In genomic region chr2:111219285-111219684, GRCh38 we compare ENCODE assay signal across 8 cellular contexts.
A peak's percentile ranks its signal among the peaks of the same experiment; 100 is the strongest.
DNase-seq lines count a peak whose midpoint lies in the region; ATAC-seq and TF ChIP-seq lines count a peak whose summit lies in the region.

No MANE protein-coding gene starts in this region.

- H3K4me3 Mint-ChIP-seq in CD14-positive monocyte = peak overlapping the region; percentile 29 to 39
- H3K4me3 Mint-ChIP-seq in T-helper 17 cell = no peak overlapping the region

- no peaks in the 10 kb centered on the region for H3K4me1 ChIP-seq in ascending aorta

- H3K27me3 Mint-ChIP-seq in CD14-positive monocyte (ENCODE audit: low read depth in 3 of 3) (no peaks in the 10 kb centered on the region), T-helper 17 cell (no peaks in the 10 kb centered on the region)

- H3K9me3 ChIP-seq in T-helper 17 cell (ENCODE audit: control insufficient read depth, low read length, poor library complexity, severe bottlenecking) = no peaks in the 10 kb centered on the region
- peaks cover 0 to 4% of the 10 kb centered on the region in 2 donors for H3K9me3 ChIP-seq in ascending aorta

- no peak for TF ChIP-seq CTCF in CD14-positive monocyte (IDR thresholded peaks at IDR 0.05)
- TF ChIP-seq CTCF in ascending aorta (IDR thresholded peaks at IDR 0.05) = no peak

- H3K9me3 Mint-ChIP-seq in CD14-positive monocyte = peaks cover 13 to 25% (median 22%) of the 10 kb centered on the region in 7 donors

- no peaks in the 10 kb centered on the region for H3K36me3 ChIP-seq in ascending aorta

- H3K27ac ChIP-seq in ascending aorta = no peak overlapping the region

- no peak overlapping the region for H3K4me3 ChIP-seq in ascending aorta

- peaks cover 29% of the 10 kb centered on the region for H3K4me1 Mint-ChIP-seq in CD14-positive monocyte
- H3K4me1 Mint-ChIP-seq in T-helper 17 cell = peaks cover 2% of the 10 kb centered on the region

- intact Hi-C loops in CD14-positive monocyte (cut with micrococcal nuclease) = no loop called here
- intact Hi-C loops in ascending aorta (cut with DNase I) = no loop called here

- DNase-seq in CD14-positive monocyte (ENCODE audit: low spot score) (peak; percentile 65), T-helper 17 cell (no peak), DMS153 (lab: John Stamatoyannopoulos, UW) (no peak), ascending aorta (ENCODE audit: low spot score in 2 of 2) (no peak), GM03348 (ENCODE audit: low spot score) (no peak)
- DNase-seq in activated naive CD4-positive, alpha-beta T cell (lab: John Stamatoyannopoulos, UW) = no peak

- H3K27ac Mint-ChIP-seq in CD14-positive monocyte = peak overlapping the region; percentile 46 to 92 (median 78)
- no peak overlapping the region for H3K27ac Mint-ChIP-seq in T-helper 17 cell

- no peaks in the 10 kb centered on the region for H3K27me3 ChIP-seq in ascending aorta

- ATAC-seq in GM19455 (IDR thresholded peaks at IDR 0.05; ENCODE audit: unreplicated experiment) (peak; percentile 88), HG03135 (IDR thresholded peaks at IDR 0.05; ENCODE audit: unreplicated experiment) (peak; percentile 83), T-helper 17 cell (peak; percentile 30)

- peaks cover 7 to 14% of the 10 kb centered on the region in 2 donors for H3K36me3 Mint-ChIP-seq in CD14-positive monocyte
- H3K36me3 Mint-ChIP-seq in T-helper 17 cell (ENCODE audit: low read depth) = peaks cover 2% of the 10 kb centered on the region

Comparison
In these comparisons a context has a peak if more than half of its experiments do, and no peak if none do; other contexts are left out.
1. ATAC-seq: peak in every context shown above with its lines; median percentile 88 in GM19455; 83 in HG03135; 30 in T-helper 17 cell.